In genomic region chr1:62784509-62785365, GRCh38 we compare ENCODE assay signal across 8 cellular contexts. TPM values are rescaled to one million over a fixed set of nuclear protein-coding genes. Genes with fewer than 3 reads are reported as not detected.
A peak's percentile ranks its signal among the peaks of the same experiment; 100 is the strongest.
DNase-seq lines count a peak whose midpoint lies in the region; ATAC-seq, FAIRE-seq and TF ChIP-seq lines count a peak whose summit lies in the region.

No MANE protein-coding gene starts in this region.

- FAIRE-seq in GM18507 (lab: Jason Lieb, UNC), result peak; percentile 74

- H3F3A ChIP-seq in PC-9 (ENCODE audit: insufficient read depth, low read depth), result peaks cover 10% of the 10 kb centered on the region; the same call in 1 of the 2 replicates

- H3K9ac ChIP-seq in parathyroid adenoma, result no peak overlapping the region

- H3K9me3 ChIP-seq in PC-9 (ENCODE audit: insufficient read depth, low read depth), result no peaks in the 10 kb centered on the region
- no peaks in the 10 kb centered on the region for H3K9me3 ChIP-seq in esophagus squamous epithelium
- no peaks in the 10 kb centered on the region for H3K9me3 ChIP-seq in parathyroid adenoma (ENCODE audit: control insufficient read depth, low read length)

- CTCF ChIA-PET in AG04449 (lab: Yijun Ruan, JAX) (interaction anchor here (0.9 to 1.2 kb wide), 3 partner anchors 22 to 254 kb away, joined by 3 to 4 read pairs (median 3); no protein-coding TSS in a partner anchor), PC-9 (lab: Charles Lee) (no interaction called here)

- ATAC-seq in HG03025 (IDR thresholded peaks at IDR 0.05; ENCODE audit: low FRiP score, unreplicated experiment), result peak; percentile 32

- H3K4me3 ChIP-seq in AG04449 (ENCODE audit: low read depth, low read length), result peak overlapping the region; percentile 88
- H3K4me3 ChIP-seq in PC-9, result peak overlapping the region; percentile 86
- H3K4me3 ChIP-seq in esophagus squamous epithelium, result peak overlapping the region; percentile 63 to 94 (median 84)
- H3K4me3 ChIP-seq in parathyroid adenoma (ENCODE audit: low read depth, low read length), result peak overlapping the region; percentile 84

- DNase-seq in AG04449 (ENCODE audit: low read depth, low spot score) (no peak), GM18507 (ENCODE audit: extremely low spot score, insufficient read length, low read depth) (no peak), PC-9 (no peak), esophagus squamous epithelium (lab: John Stamatoyannopoulos, UW) (no peak), Ammon's horn (ENCODE audit: low spot score) (no peak), mesenteric fat pad (ENCODE audit: low spot score) (no peak)

- H2AFZ ChIP-seq in PC-9 (peak overlapping the region; percentile 100), parathyroid adenoma (peak overlapping the region; percentile 95)

- H3K36me3 ChIP-seq in PC-9 (ENCODE audit: low read depth) (no peaks in the 10 kb centered on the region), esophagus squamous epithelium (no peaks in the 10 kb centered on the region), parathyroid adenoma (ENCODE audit: control insufficient read depth, insufficient read depth, low read length) (no peaks in the 10 kb centered on the region)

- BruUV-seq in PC-9 (replicated peaks; lab: Mats Ljungman, UMichigan), result no TSS peak

- no peak for TF ChIP-seq POLR2A in esophagus squamous epithelium (IDR thresholded peaks at IDR 0.05)

- no peaks in the 10 kb centered on the region for H3K9me2 ChIP-seq in PC-9 (ENCODE audit: insufficient read depth)

- 0 out of 2 replicates have a peak, but pooled peaks cover under 1% of the 10 kb centered on the region for H3K27me3 ChIP-seq in PC-9 (ENCODE audit: insufficient read depth, low read depth)
- no peaks in the 10 kb centered on the region for H3K27me3 ChIP-seq in esophagus squamous epithelium
- H3K27me3 ChIP-seq in parathyroid adenoma (ENCODE audit: control insufficient read depth, insufficient read depth, low read length), result no peaks in the 10 kb centered on the region

- no peaks in the 10 kb centered on the region for H4K20me1 ChIP-seq in PC-9 (ENCODE audit: insufficient read depth)

- WGBS in esophagus squamous epithelium, 2 donors, result 10 to 11% methylated on average over 12 of the region's 12 CpGs

- H3K4me2 ChIP-seq in PC-9, result peak overlapping the region; percentile 87
- peak overlapping the region; percentile 76 for H3K4me2 ChIP-seq in parathyroid adenoma (ENCODE audit: low read length)

- H3K27ac ChIP-seq in PC-9, result no peak overlapping the region
- H3K27ac ChIP-seq in esophagus squamous epithelium, result peak overlapping the region; percentile 88 to 98 (median 94)
- no peak overlapping the region for H3K27ac ChIP-seq in parathyroid adenoma

- peaks cover 18% of the 10 kb centered on the region for H3K4me1 ChIP-seq in PC-9 (replicated peaks; ENCODE audit: insufficient read depth)
- H3K4me1 ChIP-seq in esophagus squamous epithelium, result peaks cover 0 to 26% (median 8%) of the 10 kb centered on the region in 3 donors
- peaks cover 4% of the 10 kb centered on the region for H3K4me1 ChIP-seq in parathyroid adenoma

- POLR2A ChIA-PET in AG04449 (lab: Yijun Ruan, JAX), result no interaction called here
- POLR2A ChIA-PET in PC-9 (lab: Charles Lee; ENCODE audit: unreplicated experiment), result interaction anchor here (0.6 kb wide), 1 partner anchor 753 kb away, joined by 4 read pairs; no protein-coding TSS in a partner anchor

- TF ChIP-seq CTCF in AG04449 (IDR thresholded peaks at IDR 0.05; ENCODE audit: insufficient read depth, low read length, missing control alignments), result no peak
- TF ChIP-seq CTCF in PC-9 (conservative IDR thresholded peaks at IDR 0.05), result no peak
- TF ChIP-seq CTCF in esophagus squamous epithelium (IDR thresholded peaks at IDR 0.05), result peak in 1 of 6 experiments; percentile 14
- TF ChIP-seq CTCF in parathyroid adenoma (IDR thresholded peaks at IDR 0.05), result no peak

- intact Hi-C loops in PC-9 (cut with micrococcal nuclease; ENCODE audit: unreplicated experiment), result loop anchor here (1.0 kb wide), 1 partner anchor 348 kb away; no protein-coding TSS in a partner anchor
- intact Hi-C loops in esophagus squamous epithelium (cut with DNase I), result no loop called here

- peaks cover 7% of the 10 kb centered on the region for H3K79me2 ChIP-seq in PC-9 (ENCODE audit: low read depth)
- no peaks in the 10 kb centered on the region for H3K79me2 ChIP-seq in parathyroid adenoma

RNA-seq across cellular contexts. Expression of gene ATG4C, which starts 0.8 kb away (rescaled TPM):
- total RNA-seq in PC-9 (2021), result 7.5 and 13.8 TPM in 2 replicates
- total RNA-seq in esophagus squamous epithelium, result 1 to 10 TPM in 3 of 4 donors, under 1 TPM in 1; 0.95 to 7.5 (median 5.7) TPM
- 12.3 TPM for total RNA-seq in mesenteric fat pad

Comparison
In these comparisons a context has a peak if more than half of its experiments do, and no peak if none do; other contexts are left out.
1. H3K27ac ChIP-seq: peak in esophagus squamous epithelium (4 of 4); none in PC-9 (single experiment) and parathyroid adenoma (single experiment).
2. Peak in every context shown above with its lines, with median percentiles within 50 percentile points of each other: H3K4me3 ChIP-seq.